ENCODE assay signal across 8 cellular contexts in genomic region chr15:79896131-79896633, GRCh38. TPM values are rescaled to one million over a fixed set of nuclear protein-coding genes. Genes with fewer than 3 reads are reported as not detected.
A peak's percentile ranks its signal among the peaks of the same experiment; 100 is the strongest.
DNase-seq lines count a peak whose midpoint lies in the region; ATAC-seq, FAIRE-seq and TF ChIP-seq lines count a peak whose summit lies in the region.

No MANE protein-coding gene starts in this region.

- H3K9me3 ChIP-seq in GM12878 (replicated peaks; ENCODE audit: control insufficient read depth, insufficient read depth, low read length): no peaks in the 10 kb centered on the region; the same call in 2 of the 3 replicates
- H3K9me3 ChIP-seq in right lobe of liver: no peaks in the 10 kb centered on the region
- no peaks in the 10 kb centered on the region for H3K9me3 ChIP-seq in upper lobe of left lung

- no peaks in the 10 kb centered on the region for H4K20me1 ChIP-seq in GM12878 (ENCODE audit: control insufficient read depth, insufficient read depth)

- no peak for TF ChIP-seq RAD21 in GM12878 (IDR thresholded peaks at IDR 0.05; ENCODE audit: insufficient read depth, low read depth, low read length)

- H3K27ac ChIP-seq in GM12878 (ENCODE audit: control insufficient read depth, insufficient read depth) (peak overlapping the region; percentile 85), right lobe of liver (peak overlapping the region; percentile 97 to 100 (median 99)), upper lobe of left lung (peak overlapping the region; percentile 95 to 99 (median 97))

- no peaks in the 10 kb centered on the region for H3K27me3 ChIP-seq in GM12878 (replicated peaks in 1 of 2; ENCODE audit: control insufficient read depth in 2 of 2, insufficient read depth in 2 of 2, low read length in 1 of 2)
- H3K27me3 ChIP-seq in right lobe of liver: no peaks in the 10 kb centered on the region
- H3K27me3 ChIP-seq in upper lobe of left lung: no peaks in the 10 kb centered on the region

- TF ChIP-seq POLR2A in GM12878 (IDR thresholded peaks at IDR 0.05; ENCODE audit: low read depth, low read length) (no peak), right lobe of liver (IDR thresholded peaks at IDR 0.05) (no peak), upper lobe of left lung (IDR thresholded peaks at IDR 0.05) (no peak)

- TF ChIP-seq EP300 in GM12878 (IDR thresholded peaks at IDR 0.05; ENCODE audit: borderline replicate concordance in 1 of 2, control insufficient read depth in 1 of 2, low read depth in 2 of 2, low read length in 2 of 2): no peak
- TF ChIP-seq EP300 in upper lobe of left lung (IDR thresholded peaks at IDR 0.05): no peak

- in situ Hi-C loops in ACHN (cut with HindIII; ENCODE audit: low pct_ligation_motif_present, low pct_unique_long_range_greater_than_20kb, low sequenced_read_pairs): no loop called here
- in situ Hi-C loops in GM12878 (cut with MboI): no loop called here

- BruUV-seq in GM12878 (replicated peaks; lab: Mats Ljungman, UMichigan): TSS peak; percentile 81

- DNase-seq in ACHN (peak; percentile 14), GM12878 (ENCODE audit: low read depth, low spot score) (peak; percentile 40), right lobe of liver (no peak), upper lobe of left lung (no peak), NAMALWA (ENCODE audit: low spot score) (no peak), NCI-H1048 (lab: John Stamatoyannopoulos, UW) (no peak)

- H3K9ac ChIP-seq in GM12878 (ENCODE audit: control insufficient read depth, insufficient read depth, low read length): peak overlapping the region; percentile 92

- RAD21 ChIA-PET in GM12878 (lab: Charles Lee; ENCODE audit: unreplicated experiment): interaction anchor here (1.3 to 5.7 kb wide), 7 partner anchors 27 to 163 kb away, joined by 4 to 45 read pairs (median 5); partner anchors contain the start of genes BCL2A1 and ZFAND6

- H3K4me2 ChIP-seq in GM12878 (ENCODE audit: control insufficient read depth, insufficient read depth): peak overlapping the region; percentile 96

- peak overlapping the region; percentile 66 for H3K4me3 ChIP-seq in GM12878
- peak overlapping the region; percentile 78 to 87 (median 83) for H3K4me3 ChIP-seq in right lobe of liver
- H3K4me3 ChIP-seq in upper lobe of left lung: peak overlapping the region in 3 of 4 donors; percentile 67 to 83 (median 80)

- no peak for FAIRE-seq in GM12878 (lab: Jason Lieb, UNC)

- peak; percentile 38 for ATAC-seq in GM18870 (IDR thresholded peaks at IDR 0.05; ENCODE audit: unreplicated experiment)
- ATAC-seq in HG03558 (IDR thresholded peaks at IDR 0.05; ENCODE audit: extremely low read depth, unreplicated experiment): peak; percentile 12
- peak; percentile 54 for ATAC-seq in GM12878
- ATAC-seq in right lobe of liver: peak; percentile 6 to 10 (median 8)
- peak; percentile 1 to 39 for ATAC-seq in upper lobe of left lung (ENCODE audit: low FRiP score in 2 of 2)

- CTCF ChIA-PET in GM12878 (lab: Yijun Ruan, JAX): interaction anchor here (0.6 to 6.5 kb wide), 15 partner anchors 9 to 111 kb away, joined by 3 to 51 read pairs (median 4); no protein-coding TSS in a partner anchor

- H3K36me3 ChIP-seq in GM12878 (ENCODE audit: control insufficient read depth in 2 of 2, insufficient read depth in 2 of 2, low read length in 1 of 2) (no peaks in the 10 kb centered on the region), right lobe of liver (no peaks in the 10 kb centered on the region), upper lobe of left lung (no peaks in the 10 kb centered on the region)

- WGBS in GM12878 (ENCODE audit: insufficient coverage, insufficient replicate concordance, low lambda C conversion rate, missing lambda C conversion rate): 6% methylated on average over 10 of the region's 10 CpGs
- WGBS in right lobe of liver (ENCODE audit: insufficient coverage, low coverage, low lambda C conversion rate, missing lambda C conversion rate): 5% methylated on average over 10 of the region's 10 CpGs
- 19 to 22% methylated on average over 10 of the region's 10 CpGs for WGBS in upper lobe of left lung, 2 donors

- TF ChIP-seq CTCF in GM12878 (IDR thresholded peaks at IDR 0.05 in 2 of 3, conservative IDR thresholded peaks at IDR 0.05 in 1 of 3; ENCODE audit: control insufficient read depth in 2 of 3, extremely low read depth in 1 of 3, insufficient read depth in 1 of 3, low read depth in 3 of 3, low read length in 3 of 3): no peak
- no peak for TF ChIP-seq CTCF in right lobe of liver (IDR thresholded peaks at IDR 0.05)
- TF ChIP-seq CTCF in upper lobe of left lung (IDR thresholded peaks at IDR 0.05): no peak

- peak overlapping the region; percentile 91 for H2AFZ ChIP-seq in GM12878 (ENCODE audit: control insufficient read depth, low read depth, low read length)

- POLR2A ChIA-PET in GM12878 (lab: Charles Lee): interaction anchor here (0.7 to 1.0 kb wide), 4 partner anchors 27 to 84 kb away, joined by 4 to 5 read pairs (median 4); no protein-coding TSS in a partner anchor

- peaks cover 11% of the 10 kb centered on the region for H3K4me1 ChIP-seq in GM12878 (ENCODE audit: control insufficient read depth, insufficient read depth, low read length)
- peaks cover 0 to 55% (median 13%) of the 10 kb centered on the region in 4 donors for H3K4me1 ChIP-seq in right lobe of liver
- peaks cover 3 to 34% (median 26%) of the 10 kb centered on the region in 4 donors for H3K4me1 ChIP-seq in upper lobe of left lung

- intact Hi-C loops in GM12878 (cut with micrococcal nuclease; ENCODE audit: unreplicated experiment): loop anchor here (1.0 to 10.0 kb wide), 5 partner anchors 27 to 279 kb away; partner anchors contain the start of gene BCL2A1
- intact Hi-C loops in right lobe of liver (cut with DNase I): no loop called here

- peaks cover 16% of the 10 kb centered on the region for H3K79me2 ChIP-seq in GM12878 (ENCODE audit: control insufficient read depth, insufficient read depth, low read length)

- SMC1A ChIA-PET in GM12878 (lab: Charles Lee; ENCODE audit: uncharacterized antibody, unreplicated experiment): interaction anchor here (0.7 to 6.7 kb wide), 16 partner anchors 9 to 122 kb away, joined by 3 to 58 read pairs (median 6); partner anchors contain the start of gene BCL2A1

TF ChIP-seq in GM12878, 131 proteins besides CTCF, POLR2A, EP300 and RAD21 (continues in another document):
- TF ChIP-seq TAF1 (IDR thresholded peaks at IDR 0.05; ENCODE audit: borderline replicate concordance, low read depth, low read length) (no peak), RFX5 (IDR thresholded peaks at IDR 0.05; ENCODE audit: low read depth, low read length) (no peak), ATF3 (IDR thresholded peaks at IDR 0.05; ENCODE audit: borderline replicate concordance, extremely low read depth, low read depth, low read length) (no peak), RUNX3 (IDR thresholded peaks at IDR 0.05; ENCODE audit: low read length) (peak; percentile 71), IRF4 (IDR thresholded peaks at IDR 0.05; ENCODE audit: low read depth, low read length) (0 out of 2 replicates have a peak, but pooled peaks have one; percentile 5), POLR2AphosphoS2 (IDR thresholded peaks at IDR 0.05; ENCODE audit: low read depth, low read length) (peak; percentile 21; the same call in 1 of the 2 replicates), ATF7 (IDR thresholded peaks at IDR 0.05; ENCODE audit: low read depth) (peak; percentile 40; the same call in 1 of the 2 replicates), NBN (IDR thresholded peaks at IDR 0.05) (peak; percentile 84; the same call in 1 of the 2 replicates), RELB (IDR thresholded peaks at IDR 0.05; ENCODE audit: low read depth) (peak; percentile 38; the same call in 1 of the 2 replicates), MYC (IDR thresholded peaks at IDR 0.05; ENCODE audit: insufficient read depth, insufficient read length, insufficient replicate concordance, low read length, severe bottlenecking) (no peak), MEF2B (IDR thresholded peaks at IDR 0.05; ENCODE audit: partially characterized antibody, poor library complexity, severe bottlenecking) (peak; percentile 18), TCF12 (IDR thresholded peaks at IDR 0.05; ENCODE audit: low read depth, low read length) (0 out of 2 replicates have a peak, but pooled peaks have one; percentile 2)

RNA-seq across cellular contexts. Expression of gene MTHFS, which starts 0.6 kb away (rescaled TPM):
- 18.0 and 20.7 TPM in 2 replicates for total RNA-seq in GM12878 (2013; cell fraction: nucleolus; rRNA removed)
- total RNA-seq in GM12878 (2014; rRNA removed) (24.0 and 26.8 TPM in 2 replicates), GM12878 (2014; rRNA removed; fragmentation: Illumina TruSeq; extraction: Trizol) (25.3 and 26.9 TPM in 2 replicates), GM12878 (2021) (35.3 and 38.4 TPM in 2 replicates), right lobe of liver (100 to 1,000 TPM in 5 of 6 experiments, 10 to 100 TPM in 1; 82.7 to 186 (median 158) TPM), upper lobe of left lung (10 to 100 TPM; 15.0 to 60.8 (median 33.8) TPM)
- polyA plus RNA-seq in GM12878 (2011; ENCODE audit: low read depth): 16.9 TPM
- polyA plus RNA-seq in GM12878 (2011; rRNA removed) (38.4 and 38.5 TPM in 2 replicates), GM12878 (2014; fragmentation: Illumina TruSeq; extraction: Trizol) (22.4 and 28.4 TPM in 2 replicates), GM12878 (2014; fragmentation: Nextera tagmentation; extraction: Ambion mirVana) (10 to 100 TPM; 14.0 to 24.5 TPM), GM12878 (2014; rRNA removed) (44.3 and 49.0 TPM in 2 replicates), GM12878 (2016; fragmentation: Nextera tagmentation; extraction: Ambion mirVana) (10 to 100 TPM; 78.9 to 81.9 TPM)
- 26.7 and 34.1 TPM in 2 replicates for polyA plus RNA-seq in GM12878 (2011; cell fraction: cytosol; rRNA removed)
- 13.9 and 16.3 TPM in 2 replicates for polyA plus RNA-seq in GM12878 (2011; cell fraction: nucleus; rRNA removed)
- 21.6 and 24.8 TPM in 2 replicates for polyA plus RNA-seq in GM12878 (2012)
- polyA minus RNA-seq in GM12878 (2011; rRNA and poly(A)+ RNA removed): 7.6 and 18.4 TPM in 2 replicates
- polyA minus RNA-seq in GM12878 (2011; cell fraction: cytosol; rRNA and poly(A)+ RNA removed): 7.5 and 9.8 TPM in 2 replicates
- 9.1 and 10.6 TPM in 2 replicates for polyA minus RNA-seq in GM12878 (2011; cell fraction: nucleus; rRNA and poly(A)+ RNA removed)

Comparison
In these comparisons a context has a peak if more than half of its experiments do, and no peak if none do; other contexts are left out.
1. DNase-seq: peak in ACHN (single experiment) and GM12878 (single experiment); none in right lobe of liver (0 of 3), upper lobe of left lung (0 of 2), NAMALWA (single experiment) and NCI-H1048 (single experiment).
2. Peak in every context shown above with its lines, with median percentiles within 50 percentile points of each other: ATAC-seq, H3K27ac ChIP-seq and H3K4me3 ChIP-seq.